In the genomic region with DNA sequence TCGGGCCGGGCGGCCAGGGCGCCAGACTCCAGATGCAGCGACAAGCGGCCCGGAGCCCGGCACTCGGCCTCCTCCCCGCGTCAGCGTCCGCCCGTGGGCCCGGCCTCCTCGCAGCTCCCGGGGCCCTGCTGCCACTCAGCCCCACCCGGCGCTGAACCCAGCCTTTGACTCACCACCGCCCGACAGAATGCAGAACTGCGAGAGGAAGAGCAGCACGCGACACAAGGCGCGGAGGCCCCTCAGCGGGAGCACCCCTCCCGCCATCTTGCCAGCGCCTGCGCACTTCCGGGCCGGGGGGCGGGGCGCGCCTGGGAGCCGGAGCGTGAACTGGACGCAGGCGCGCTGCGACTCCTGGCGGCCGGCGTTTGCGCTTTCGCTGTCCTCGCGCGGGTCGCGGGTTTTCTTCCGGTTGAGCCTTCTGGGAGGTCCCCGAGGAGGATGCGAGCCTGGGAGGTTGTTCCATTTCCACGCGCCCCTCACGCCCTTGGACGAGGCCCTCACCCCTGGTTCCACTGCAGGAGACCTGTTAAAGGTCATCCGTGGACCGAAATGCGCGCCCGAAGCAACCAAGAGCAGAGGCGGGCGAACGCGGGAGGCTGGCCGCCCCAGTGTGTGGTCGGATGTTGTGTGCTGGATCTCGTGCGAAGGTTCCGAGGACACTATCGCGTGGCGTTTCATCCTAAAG, we compare ENCODE assay signal across 8 cellular contexts. TPM values are rescaled to one million over a fixed set of nuclear protein-coding genes. Genes with fewer than 3 reads are reported as not detected.
A peak's percentile ranks its signal among the peaks of the same experiment; 100 is the strongest.
DNase-seq lines count a peak whose midpoint lies in the region; ATAC-seq and TF ChIP-seq lines count a peak whose summit lies in the region.

A gene with protein sequence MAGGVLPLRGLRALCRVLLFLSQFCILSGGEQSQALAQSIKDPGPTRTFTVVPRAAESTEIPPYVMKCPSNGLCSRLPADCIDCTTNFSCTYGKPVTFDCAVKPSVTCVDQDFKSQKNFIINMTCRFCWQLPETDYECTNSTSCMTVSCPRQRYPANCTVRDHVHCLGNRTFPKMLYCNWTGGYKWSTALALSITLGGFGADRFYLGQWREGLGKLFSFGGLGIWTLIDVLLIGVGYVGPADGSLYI (minus strand): TSS at position 284 of the 685 bp plus-strand sequence. CDS start 20 bp downstream, at position 264.

- H3K27ac ChIP-seq in ovary (peak within 1 kb of the TSS; percentile 60 to 92), thyroid gland (peak within 1 kb of the TSS; percentile 89 to 98 (median 96))

- H3K9me3 Mint-ChIP-seq in activated naive CD4-positive, alpha-beta T cell treated with anti-CD3 and anti-CD28 coated beads, Interleukin-2, amount 50 U/mL, for 72 hours: no peaks in the 10 kb centered on the region
- H3K9me3 Mint-ChIP-seq in glutamatergic neuron (ENCODE audit: unreplicated experiment): peaks cover 6% of the 10 kb centered on the region

- H3K9me3 ChIP-seq in ovary (no peaks in the 10 kb centered on the region), thyroid gland (no peaks in the 10 kb centered on the region)

- TF ChIP-seq CTCF in GM10266 (IDR thresholded peaks at IDR 0.05; ENCODE audit: control insufficient read depth, insufficient read depth, low read depth, missing control alignments): peak; percentile 66
- TF ChIP-seq CTCF in NB4 (IDR thresholded peaks at IDR 0.05; ENCODE audit: low read depth, low read length): peak; percentile 44
- TF ChIP-seq CTCF in glutamatergic neuron (IDR thresholded peaks at IDR 0.05; ENCODE audit: partially characterized antibody, unreplicated experiment): peak; percentile 88
- TF ChIP-seq CTCF in ovary (IDR thresholded peaks at IDR 0.05): peak; percentile 92 to 98 (median 97)
- peak; percentile 45 to 96 (median 72) for TF ChIP-seq CTCF in thyroid gland (IDR thresholded peaks at IDR 0.05)

- H3K4me1 ChIP-seq in ovary (ENCODE audit: insufficient read depth): peaks cover 5% of the 10 kb centered on the region
- peaks cover 19 to 27% of the 10 kb centered on the region in 2 donors for H3K4me1 ChIP-seq in thyroid gland

- H3K4me1 Mint-ChIP-seq in glutamatergic neuron (ENCODE audit: low read depth, unreplicated experiment): peaks cover 16% of the 10 kb centered on the region

- H3K4me3 ChIP-seq in NB4 (ENCODE audit: low read depth, low read length): peak within 1 kb of the TSS; percentile 87
- H3K4me3 ChIP-seq in ovary: peak within 1 kb of the TSS; percentile 97
- peak within 1 kb of the TSS; percentile 72 to 93 (median 92) for H3K4me3 ChIP-seq in thyroid gland (replicated peaks in 1 of 3)

- peaks cover 2% of the 10 kb centered on the region for H3K27me3 Mint-ChIP-seq in glutamatergic neuron (ENCODE audit: unreplicated experiment)

- H3K36me3 ChIP-seq in ovary (no peaks in the 10 kb centered on the region), thyroid gland (peaks cover 0 to 12% of the 10 kb centered on the region in 2 donors)

- ATAC-seq in HG02571 (IDR thresholded peaks at IDR 0.05; ENCODE audit: unreplicated experiment): peak; percentile 80
- ATAC-seq in SK-N-SH treated with all-trans-retinoic acid at 6 μM for 48 hours: peak; percentile 96
- ATAC-seq in activated naive CD4-positive, alpha-beta T cell treated with anti-CD3 and anti-CD28 coated beads, Interleukin-2, amount 50 U/mL, for 72 hours: peak; percentile 88 to 96

- H3K36me3 Mint-ChIP-seq in activated naive CD4-positive, alpha-beta T cell treated with anti-CD3 and anti-CD28 coated beads, Interleukin-2, amount 50 U/mL, for 72 hours: peaks cover 10 to 18% of the 10 kb centered on the region in 2 donors
- no peaks in the 10 kb centered on the region for H3K36me3 Mint-ChIP-seq in glutamatergic neuron (ENCODE audit: unreplicated experiment)

- H3K4me3 Mint-ChIP-seq in glutamatergic neuron (ENCODE audit: unreplicated experiment): peak within 1 kb of the TSS; percentile 100

- 0% methylated on average over 29 to 75 of the region's 75 CpGs for WGBS in ovary, 3 donors
- 0% methylated on average over 3 to 21 of the region's 75 CpGs for WGBS in thyroid gland, 2 donors

- intact Hi-C loops in ovary (cut with DNase I) (no loop called here), thyroid gland (cut with DNase I) (no loop called here)

- TF ChIP-seq POLR2A in NB4 (IDR thresholded peaks at IDR 0.05; ENCODE audit: extremely low read depth, insufficient read length) (peak; percentile 87), ovary (IDR thresholded peaks at IDR 0.05) (peak; percentile 92), thyroid gland (IDR thresholded peaks at IDR 0.05) (peak; percentile 75 to 96)

- TF ChIP-seq EP300 in ovary (IDR thresholded peaks at IDR 0.05): no peak

- H3K27me3 ChIP-seq in ovary: no peaks in the 10 kb centered on the region
- H3K27me3 ChIP-seq in thyroid gland: no peaks in the 10 kb centered on the region

- peak; percentile 95 for DNase-seq in GM10266 (ENCODE audit: extremely low spot score)
- peak; percentile 96 for DNase-seq in NB4 (ENCODE audit: low read depth)
- peak; percentile 96 for DNase-seq in activated naive CD4-positive, alpha-beta T cell treated with anti-CD3 and anti-CD28 coated beads, Interleukin-2, amount 50 U/mL, for 72 hours (ENCODE audit: low spot score in 2 of 2)
- peak; percentile 98 for DNase-seq in glutamatergic neuron
- peak; percentile 91 to 97 (median 94) for DNase-seq in ovary
- DNase-seq in thyroid gland: peak; percentile 93 to 95

- peak within 1 kb of the TSS; percentile 93 to 95 for H3K27ac Mint-ChIP-seq in activated naive CD4-positive, alpha-beta T cell treated with anti-CD3 and anti-CD28 coated beads, Interleukin-2, amount 50 U/mL, for 72 hours
- peak within 1 kb of the TSS; percentile 99 for H3K27ac Mint-ChIP-seq in glutamatergic neuron (ENCODE audit: unreplicated experiment)

TF ChIP-seq in SK-N-SH treated with all-trans-retinoic acid at 6 μM for 48 hours, 23 proteins besides CTCF, POLR2A, EP300 and RAD21:
- TF ChIP-seq, protein P1, sequence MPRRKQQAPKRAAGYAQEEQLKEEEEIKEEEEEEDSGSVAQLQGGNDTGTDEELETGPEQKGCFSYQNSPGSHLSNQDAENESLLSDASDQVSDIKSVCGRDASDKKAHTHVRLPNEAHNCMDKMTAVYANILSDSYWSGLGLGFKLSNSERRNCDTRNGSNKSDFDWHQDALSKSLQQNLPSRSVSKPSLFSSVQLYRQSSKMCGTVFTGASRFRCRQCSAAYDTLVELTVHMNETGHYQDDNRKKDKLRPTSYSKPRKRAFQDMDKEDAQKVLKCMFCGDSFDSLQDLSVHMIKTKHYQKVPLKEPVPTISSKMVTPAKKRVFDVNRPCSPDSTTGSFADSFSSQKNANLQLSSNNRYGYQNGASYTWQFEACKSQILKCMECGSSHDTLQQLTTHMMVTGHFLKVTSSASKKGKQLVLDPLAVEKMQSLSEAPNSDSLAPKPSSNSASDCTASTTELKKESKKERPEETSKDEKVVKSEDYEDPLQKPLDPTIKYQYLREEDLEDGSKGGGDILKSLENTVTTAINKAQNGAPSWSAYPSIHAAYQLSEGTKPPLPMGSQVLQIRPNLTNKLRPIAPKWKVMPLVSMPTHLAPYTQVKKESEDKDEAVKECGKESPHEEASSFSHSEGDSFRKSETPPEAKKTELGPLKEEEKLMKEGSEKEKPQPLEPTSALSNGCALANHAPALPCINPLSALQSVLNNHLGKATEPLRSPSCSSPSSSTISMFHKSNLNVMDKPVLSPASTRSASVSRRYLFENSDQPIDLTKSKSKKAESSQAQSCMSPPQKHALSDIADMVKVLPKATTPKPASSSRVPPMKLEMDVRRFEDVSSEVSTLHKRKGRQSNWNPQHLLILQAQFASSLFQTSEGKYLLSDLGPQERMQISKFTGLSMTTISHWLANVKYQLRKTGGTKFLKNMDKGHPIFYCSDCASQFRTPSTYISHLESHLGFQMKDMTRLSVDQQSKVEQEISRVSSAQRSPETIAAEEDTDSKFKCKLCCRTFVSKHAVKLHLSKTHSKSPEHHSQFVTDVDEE (CRISPR knock-in tag; IDR thresholded peaks at IDR 0.05): 0 out of 2 replicates have a peak, but pooled peaks have one; percentile 38
- TF ChIP-seq ZFP3 (CRISPR knock-in tag; IDR thresholded peaks at IDR 0.05): no peak

RNA-seq across cellular contexts. Expression of the gene that starts here (rescaled TPM):
- 10 to 100 TPM; 33.5 to 56.7 TPM for total RNA-seq in activated naive CD4-positive, alpha-beta T cell treated with anti-CD3 and anti-CD28 coated beads, Interleukin-2, amount 50 U/mL, for 72 hours
- total RNA-seq in glutamatergic neuron (ENCODE audit: unreplicated experiment) (58.6 TPM), ovary (10 to 100 TPM; 46.0 to 76.9 (median 57.3) TPM), thyroid gland (10 to 100 TPM; 54.8 to 92.5 (median 71.5) TPM)
- 10 to 100 TPM; 46.5 to 70.7 TPM for polyA plus RNA-seq in ovary

Comparison
In these comparisons a context has a peak if more than half of its experiments do, and no peak if none do; other contexts are left out.
1. Peak in every context shown above with its lines: DNase-seq, ATAC-seq, H3K4me3 ChIP-seq and H3K27ac ChIP-seq.
2. CTCF ChIP-seq: peak in every context shown above with its lines; median percentile 97 in ovary; 88 in glutamatergic neuron; 72 in thyroid gland; 66 in GM10266; 44 in NB4.